26 cellular contexts compared by ENCODE assay signal in the genomic region with DNA sequence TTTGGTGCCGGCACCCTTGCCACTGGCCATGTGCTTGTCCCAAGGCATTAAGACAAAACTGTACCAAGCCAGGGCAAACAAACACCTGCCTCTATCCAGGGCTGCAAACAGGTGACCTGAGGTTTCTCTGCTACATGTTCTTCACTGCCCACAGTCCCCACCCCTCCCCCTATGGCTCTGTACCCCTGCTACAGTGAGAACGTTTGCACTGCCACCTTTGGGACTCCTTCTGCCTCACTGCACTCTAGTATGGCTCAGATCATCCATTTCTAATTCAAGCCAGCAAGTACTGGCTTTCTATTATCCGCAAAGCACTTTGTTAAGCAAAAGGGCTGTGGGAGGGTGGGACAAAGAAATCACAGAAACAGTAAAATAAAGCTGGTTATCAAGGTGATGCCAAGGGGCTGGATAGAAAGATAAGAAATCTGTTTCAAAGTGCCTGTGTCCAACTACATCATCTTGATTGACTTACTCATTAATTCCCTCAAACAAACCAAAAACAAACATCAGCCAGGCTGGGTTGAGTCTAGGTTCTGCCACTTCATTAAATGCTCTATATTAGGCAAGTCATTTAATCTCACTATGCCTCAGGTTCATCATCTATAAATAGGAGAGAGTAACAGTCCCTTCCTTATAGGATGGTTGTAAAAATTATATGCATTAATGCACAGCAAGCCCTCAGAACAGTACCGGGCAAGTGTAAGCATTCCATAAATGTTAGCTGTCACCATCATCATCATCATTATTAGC.
A peak's percentile ranks its signal among the peaks of the same experiment; 100 is the strongest.
DNase-seq lines count a peak whose midpoint lies in the region; ATAC-seq and TF ChIP-seq lines count a peak whose summit lies in the region.
"Had no signal": no experiment of that assay in that cellular context is flagged by ENCODE, and none has a peak within 500 bp of the region (broad histone marks: within the 10 kb centered on the region; RNA-seq: fewer than 3 reads in every experiment).

No MANE protein-coding gene starts in this region.

- peaks cover 14% of the 10 kb centered on the region; the same call in 1 of the 2 replicates for H3F3A ChIP-seq in GM23248 (ENCODE audit: insufficient read depth)

- H3K9me3 ChIP-seq in GM23248 (ENCODE audit: low read depth): no peaks in the 10 kb centered on the region
- H3K9me3 ChIP-seq: A549, neutrophil, upper lobe of right lung had no signal

- intact Hi-C loops in left ventricle myocardium superior (cut with micrococcal nuclease): no loop called here
- intact Hi-C loops in activated CD4-positive, alpha-beta T cell treated with anti-CD3 and anti-CD28 coated beads, Interleukin-2, amount 10 ng/mL, durations not matched to agents 24 days and 14 days (cut with micrococcal nuclease): no loop called here

- H2AFZ ChIP-seq in GM23248: no peak overlapping the region

- peak; percentile 9 for DNase-seq in GM23248
- peak; percentile 56 for DNase-seq in astrocyte of the hippocampus (ENCODE audit: low read depth, low spot score)
- DNase-seq in left ventricle myocardium superior: no peak
- DNase-seq in type B pancreatic cell (ENCODE audit: extremely low spot score, unreplicated experiment): no peak
- no peak for DNase-seq in NCI-H748 treated with DMSO at 0.1 percent for 48 hours (lab: John Stamatoyannopoulos, UW)
- DNase-seq in activated CD4-positive, alpha-beta T cell treated with anti-CD3 and anti-CD28 coated beads, Interleukin-2, amount 10 ng/mL, durations not matched to agents 24 days and 14 days: no peak
- DNase-seq in NCI-H345 treated with DMSO at 0.1 percent for 48 hours (lab: John Stamatoyannopoulos, UW; ENCODE audit: unreplicated experiment): no peak
- DNase-seq: activated CD4-positive, alpha-beta T cell treated with anti-CD3 and anti-CD28 coated beads, Interleukin-2, amount 50 U/mL, for 4 hours; activated CD8-positive, alpha-beta memory T cell treated with anti-CD3 and anti-CD28 coated beads, Interleukin-2, amount 50 U/mL, for 4 hours; activated naive CD8-positive, alpha-beta T cell treated with anti-CD3 and anti-CD28 coated beads, Interleukin-2, amount 10 ng/mL, durations not matched to agents 7 days and 5 days; COR-L47; cortex of kidney; DND-41; Kasumi-1; NCI-H1092 treated with DMSO at 0.1 percent for 48 hours; NCI-H2081 treated with DMSO at 0.1 percent for 48 hours; NCI-H446 treated with DMSO at 0.1 percent for 48 hours; stimulated activated CD4-positive, alpha-beta T cell treated with anti-CD3 and anti-CD28 coated beads, Interleukin-12 subunit alpha, Interleukin-12 subunit beta, amount 100 ng/mL, for 4 hours; stimulated activated CD4-positive, alpha-beta T cell treated with anti-CD3 and anti-CD28 coated beads, Interleukin-4, amount 100 ng/mL, for 4 hours; stimulated activated naive CD8-positive, alpha-beta T cell treated with anti-CD3 and anti-CD28 coated beads, Interleukin-15, Interleukin-2, amounts not matched to agents 100 U/mL and 50 U/mL, for 24 hours; T-helper 17 cell; upper lobe of right lung had no signal

- in situ Hi-C loops in GM23248 (cut with MboI): no loop called here

- peaks cover 27% of the 10 kb centered on the region for H3K4me1 Mint-ChIP-seq in type B pancreatic cell (ENCODE audit: unreplicated experiment)
- no peaks in the 10 kb centered on the region for H3K4me1 Mint-ChIP-seq in activated CD4-positive, alpha-beta T cell treated with anti-CD3 and anti-CD28 coated beads, Interleukin-2, amount 10 ng/mL, durations not matched to agents 24 days and 14 days
- H3K4me1 Mint-ChIP-seq: activated naive CD8-positive, alpha-beta T cell treated with anti-CD3 and anti-CD28 coated beads, Interleukin-2, amount 10 ng/mL, durations not matched to agents 7 days and 5 days; T-helper 17 cell had no signal

- peaks cover 10% of the 10 kb centered on the region for H3K9me3 Mint-ChIP-seq in type B pancreatic cell
- no peaks in the 10 kb centered on the region for H3K9me3 Mint-ChIP-seq in activated CD4-positive, alpha-beta T cell treated with anti-CD3 and anti-CD28 coated beads, Interleukin-2, amount 10 ng/mL, durations not matched to agents 24 days and 14 days
- H3K9me3 Mint-ChIP-seq: activated naive CD8-positive, alpha-beta T cell treated with anti-CD3 and anti-CD28 coated beads, Interleukin-2, amount 10 ng/mL, durations not matched to agents 7 days and 5 days had no signal

- H3K27me3 ChIP-seq in GM23248 (replicated peaks; ENCODE audit: insufficient read depth): no peaks in the 10 kb centered on the region
- H3K27me3 ChIP-seq in rectal smooth muscle tissue (ENCODE audit: control insufficient read depth, insufficient read depth, low read length): no peaks in the 10 kb centered on the region
- H3K27me3 ChIP-seq: neutrophil had no signal

- peak; percentile 68 for ATAC-seq in left ventricle myocardium superior
- ATAC-seq: A549; GM12878; stimulated activated naive CD8-positive, alpha-beta T cell treated with anti-CD3 and anti-CD28 coated beads, Interleukin-15, Interleukin-2, amounts not matched to agents 100 U/mL and 50 U/mL, for 24 hours; T-helper 17 cell had no signal

- no peak overlapping the region for H3K4me3 ChIP-seq in GM23248
- H3K4me3 ChIP-seq in rectal smooth muscle tissue (ENCODE audit: low read length): no peak overlapping the region
- H3K4me3 ChIP-seq: A549, GM12878, upper lobe of right lung had no signal

- no peak overlapping the region for H3K9ac ChIP-seq in GM23248
- H3K9ac ChIP-seq in rectal smooth muscle tissue (ENCODE audit: low read length): no peak overlapping the region

- peaks cover 6% of the 10 kb centered on the region for H3K36me3 Mint-ChIP-seq in type B pancreatic cell
- no peaks in the 10 kb centered on the region for H3K36me3 Mint-ChIP-seq in activated CD4-positive, alpha-beta T cell treated with anti-CD3 and anti-CD28 coated beads, Interleukin-2, amount 10 ng/mL, durations not matched to agents 24 days and 14 days (ENCODE audit: low read depth)
- H3K36me3 Mint-ChIP-seq: activated naive CD8-positive, alpha-beta T cell treated with anti-CD3 and anti-CD28 coated beads, Interleukin-2, amount 10 ng/mL, durations not matched to agents 7 days and 5 days had no signal

- H3K27ac Mint-ChIP-seq in type B pancreatic cell: no peak overlapping the region
- no peak overlapping the region for H3K27ac Mint-ChIP-seq in activated CD4-positive, alpha-beta T cell treated with anti-CD3 and anti-CD28 coated beads, Interleukin-2, amount 10 ng/mL, durations not matched to agents 24 days and 14 days
- H3K27ac Mint-ChIP-seq: activated naive CD8-positive, alpha-beta T cell treated with anti-CD3 and anti-CD28 coated beads, Interleukin-2, amount 10 ng/mL, durations not matched to agents 7 days and 5 days; T-helper 17 cell had no signal

- TF ChIP-seq CTCF in type B pancreatic cell (conservative IDR thresholded peaks at IDR 0.05): no peak

- H3K27ac ChIP-seq in GM23248 (no peak overlapping the region), rectal smooth muscle tissue (ENCODE audit: low read depth, low read length) (peak overlapping the region; percentile 78)
- H3K27ac ChIP-seq: A549, neutrophil, upper lobe of right lung had no signal

- H3K36me3 ChIP-seq in GM23248 (ENCODE audit: low read depth): no peaks in the 10 kb centered on the region
- H3K36me3 ChIP-seq in rectal smooth muscle tissue (ENCODE audit: control insufficient read depth, insufficient read depth, low read length): no peaks in the 10 kb centered on the region
- H3K36me3 ChIP-seq: neutrophil, upper lobe of right lung had no signal

- peaks cover 92% of the 10 kb centered on the region for H3K79me2 ChIP-seq in GM23248 (ENCODE audit: insufficient read depth)

- H3K9me2 ChIP-seq in GM23248 (ENCODE audit: insufficient read depth): no peaks in the 10 kb centered on the region

- H3K4me1 ChIP-seq in GM23248 (ENCODE audit: insufficient read depth) (peaks cover 13% of the 10 kb centered on the region), rectal smooth muscle tissue (ENCODE audit: control insufficient read depth, insufficient read depth, low read length) (peaks cover 16% of the 10 kb centered on the region)
- H3K4me1 ChIP-seq: A549, upper lobe of right lung had no signal

- H3K27me3 Mint-ChIP-seq in type B pancreatic cell: peaks cover 4% of the 10 kb centered on the region
- H3K27me3 Mint-ChIP-seq in activated CD4-positive, alpha-beta T cell treated with anti-CD3 and anti-CD28 coated beads, Interleukin-2, amount 10 ng/mL, durations not matched to agents 24 days and 14 days: no peaks in the 10 kb centered on the region
- H3K27me3 Mint-ChIP-seq: activated naive CD8-positive, alpha-beta T cell treated with anti-CD3 and anti-CD28 coated beads, Interleukin-2, amount 10 ng/mL, durations not matched to agents 7 days and 5 days had no signal

- 70 to 75% methylated on average over 4 of the region's 4 CpGs for WGBS in GM23248 (ENCODE audit: low coverage in 1 of 2, low lambda C conversion rate in 2 of 2, missing lambda C conversion rate in 2 of 2), 2 experiments

- H3K4me2 ChIP-seq in GM23248 (ENCODE audit: unreplicated experiment): peak overlapping the region; percentile 20
- H3K4me2 ChIP-seq: A549 had no signal

- H4K20me1 ChIP-seq in GM23248 (ENCODE audit: insufficient read depth): no peaks in the 10 kb centered on the region

- no peak overlapping the region for H3K4me3 Mint-ChIP-seq in type B pancreatic cell
- no peak overlapping the region for H3K4me3 Mint-ChIP-seq in activated CD4-positive, alpha-beta T cell treated with anti-CD3 and anti-CD28 coated beads, Interleukin-2, amount 10 ng/mL, durations not matched to agents 24 days and 14 days
- H3K4me3 Mint-ChIP-seq: activated naive CD8-positive, alpha-beta T cell treated with anti-CD3 and anti-CD28 coated beads, Interleukin-2, amount 10 ng/mL, durations not matched to agents 7 days and 5 days; T-helper 17 cell had no signal

Comparison
In these comparisons a context has a peak if more than half of its experiments do, and no peak if none do; other contexts are left out.
1. DNase-seq: peak in GM23248 (single experiment) and astrocyte of the hippocampus (single experiment); none in left ventricle myocardium superior (single experiment), type B pancreatic cell (single experiment), NCI-H748 treated with DMSO at 0.1 percent for 48 hours (single experiment), activated CD4-positive, alpha-beta T cell treated with anti-CD3 and anti-CD28 coated beads, Interleukin-2, amount 10 ng/mL, durations not matched to agents 24 days and 14 days (single experiment) and NCI-H345 treated with DMSO at 0.1 percent for 48 hours (single experiment).